8 cellular contexts compared by ENCODE assay signal in genomic region chr1:43143441-43143888, GRCh38. TPM values are rescaled to one million over a fixed set of nuclear protein-coding genes. Genes with fewer than 3 reads are reported as not detected.
DNase-seq lines count a peak whose midpoint lies in the region; ATAC-seq and TF ChIP-seq lines count a peak whose summit lies in the region.

No MANE protein-coding gene starts in this region.

- no peak for TF ChIP-seq POLR2A in IMR-90 (IDR thresholded peaks at IDR 0.05; ENCODE audit: low read depth, low read length)

- H3K79me1 ChIP-seq in IMR-90 (ENCODE audit: low read depth in 1 of 2, low read length in 2 of 2), result no peaks in the 10 kb centered on the region

- H3K9me3 ChIP-seq in IMR-90 (ENCODE audit: control insufficient read depth, insufficient read depth, low read length) (no peaks in the 10 kb centered on the region), heart right ventricle (peaks cover 0 to 25% (median 9%) of the 10 kb centered on the region in 11 donors)

- no peaks in the 10 kb centered on the region for H4K20me1 ChIP-seq in IMR-90 (ENCODE audit: insufficient read depth, low read length)

- in situ Hi-C loops in IMR-90 (cut with MboI; ENCODE audit: low sequenced_read_pairs), result no loop called here

- no peak overlapping the region for H2BK120ac ChIP-seq in IMR-90 (ENCODE audit: low read depth, low read length)

- H3K14ac ChIP-seq in IMR-90 (replicated peaks; ENCODE audit: low read depth, low read length), result no peak overlapping the region

- no peaks in the 10 kb centered on the region; the same call in 1 of the 2 replicates for H3K9me1 ChIP-seq in IMR-90 (ENCODE audit: insufficient read depth, low read length)

- H3K27ac ChIP-seq in IMR-90 (ENCODE audit: insufficient read depth, low read length) (no peak overlapping the region), dorsolateral prefrontal cortex (no peak overlapping the region), heart right ventricle (no peak overlapping the region)

- POLR2A ChIA-PET in IMR-90 (lab: Charles Lee; ENCODE audit: unreplicated experiment), result no interaction called here

- intact Hi-C loops in IMR-90 (cut with micrococcal nuclease), result loop anchor here (5.0 kb wide), 1 partner anchor 61 kb away; no protein-coding TSS in a partner anchor
- intact Hi-C loops in dorsolateral prefrontal cortex (cut with DNase I), result no loop called here
- intact Hi-C loops in heart right ventricle (cut with DNase I), result no loop called here

- H3K36me3 ChIP-seq in IMR-90 (ENCODE audit: control insufficient read depth, insufficient read depth, low read length) (no peaks in the 10 kb centered on the region), heart right ventricle (no peaks in the 10 kb centered on the region)

- no peak overlapping the region for H4K91ac ChIP-seq in IMR-90 (ENCODE audit: insufficient read depth, low read depth, low read length)

- no peak overlapping the region for H3K9ac ChIP-seq in IMR-90 (ENCODE audit: low read depth, low read length)

- H3K4me3 ChIP-seq in IMR-90 (ENCODE audit: insufficient read depth, low read depth, low read length) (no peak overlapping the region), dorsolateral prefrontal cortex (no peak overlapping the region), heart right ventricle (no peak overlapping the region)

- H4K8ac ChIP-seq in IMR-90 (ENCODE audit: low read depth in 2 of 2, low read length in 2 of 2), result no peak overlapping the region

- ATAC-seq in IMR-90 (ENCODE audit: low read depth) (no peak), GM19324 (IDR thresholded peaks at IDR 0.05; ENCODE audit: low FRiP score, unreplicated experiment) (no peak), heart right ventricle (no peak)

- no TSS peak for BruUV-seq in IMR-90 (replicated peaks; lab: Mats Ljungman, UMichigan)

- CTCF ChIA-PET in IMR-90 (lab: Yijun Ruan, JAX), result no interaction called here

- H2AK9ac ChIP-seq in IMR-90 (replicated peaks; ENCODE audit: low read depth, low read length, poor library complexity), result no peak overlapping the region

- no peak for TF ChIP-seq RAD21 in IMR-90 (IDR thresholded peaks at IDR 0.05; ENCODE audit: low read length)

- H2BK20ac ChIP-seq in IMR-90 (ENCODE audit: low read depth, low read length), result no peak overlapping the region

- H3K4me1 ChIP-seq in IMR-90 (ENCODE audit: control insufficient read depth, insufficient read depth, low read length) (no peaks in the 10 kb centered on the region), heart right ventricle (peaks cover 0 to 16% (median 9%) of the 10 kb centered on the region in 9 donors)

- H3K23ac ChIP-seq in IMR-90 (ENCODE audit: low read depth, low read length), result no peak overlapping the region

- H3K4me2 ChIP-seq in IMR-90 (ENCODE audit: low read depth, low read length), result no peak overlapping the region

- H3K4ac ChIP-seq in IMR-90 (ENCODE audit: low read depth, low read length), result no peak overlapping the region

- H3K56ac ChIP-seq in IMR-90 (ENCODE audit: extremely low read depth, insufficient read depth, low read length), result no peak overlapping the region

- H2AK5ac ChIP-seq in IMR-90 (ENCODE audit: low read depth, low read length), result no peak overlapping the region

- dilution Hi-C loops in IMR-90 (cut with HindIII; ENCODE audit: low sequenced_read_pairs, unreplicated experiment), result no loop called here

- DNase-seq in activated T-cell treated with anti-CD3 and anti-CD28 coated beads, Interleukin-2, amount 50 U/mL, for 48 hours, result peak; percentile 30 to 36
- DNase-seq in activated T-cell treated with anti-CD3 and anti-CD28 coated beads for 4 hours, result no peak
- no peak for DNase-seq in IMR-90
- DNase-seq in cerebellar cortex (ENCODE audit: low spot score), result peak; percentile 50
- DNase-seq in stimulated activated CD8-positive, alpha-beta memory T cell treated with anti-CD3 and anti-CD28 coated beads, Interleukin-4, amount 100 ng/mL, for 48 hours, result peak; percentile 47
- no peak for DNase-seq in dorsolateral prefrontal cortex
- DNase-seq in heart right ventricle, result no peak

- H2BK5ac ChIP-seq in IMR-90 (ENCODE audit: low read depth, low read length, poor library complexity, severe bottlenecking), result no peak overlapping the region

- WGBS in IMR-90 (ENCODE audit: extremely low coverage in 2 of 2, insufficient read length in 1 of 2), 2 experiments, result 24% methylated on average over 6 of the region's 7 CpGs; no CpG with 5 or more reads in 1 of the 2 experiments
- 22 to 31% methylated on average over 7 of the region's 7 CpGs for WGBS in heart right ventricle, 2 donors

- H2AFZ ChIP-seq in IMR-90 (replicated peaks; ENCODE audit: low read length, poor library complexity), result no peak overlapping the region

- TF ChIP-seq CTCF in IMR-90 (conservative IDR thresholded peaks at IDR 0.05; ENCODE audit: low read depth, low read length), result 0 out of 2 replicates have a peak, but pooled peaks have one; percentile 8
- peak in 5 of 56 donors; percentile 9 to 33 (median 18) for TF ChIP-seq CTCF in dorsolateral prefrontal cortex (IDR thresholded peaks at IDR 0.05 in 54 of 56, conservative IDR thresholded peaks at IDR 0.05 in 2 of 56; ENCODE audit: low read depth in 1 of 56, partially characterized antibody in 56 of 56)
- peak in 1 of 9 donors; percentile 17 for TF ChIP-seq CTCF in heart right ventricle (IDR thresholded peaks at IDR 0.05)

- no peak overlapping the region for H4K5ac ChIP-seq in IMR-90 (ENCODE audit: low read depth, low read length)

- H3K27me3 ChIP-seq in IMR-90 (ENCODE audit: control insufficient read depth, insufficient read depth, low read length) (peaks cover 19% of the 10 kb centered on the region), dorsolateral prefrontal cortex (peaks cover 0 to 12% (median 0%) of the 10 kb centered on the region in 45 donors), heart right ventricle (peaks cover 0 to 42% (median 2%) of the 10 kb centered on the region in 7 donors)

- no peak overlapping the region for H3K18ac ChIP-seq in IMR-90 (ENCODE audit: low read depth, low read length)

- H2BK15ac ChIP-seq in IMR-90 (ENCODE audit: low read depth, low read length), result no peak overlapping the region

TF ChIP-seq in IMR-90, 13 proteins besides CTCF, POLR2A, EP300 and RAD21:
- TF ChIP-seq BHLHE40 (IDR thresholded peaks at IDR 0.05; ENCODE audit: low read depth, low read length) (no peak), CHD1 (IDR thresholded peaks at IDR 0.05; ENCODE audit: low read depth, low read length) (no peak), CEBPB (IDR thresholded peaks at IDR 0.05; ENCODE audit: low read depth, low read length) (no peak), RFX5 (IDR thresholded peaks at IDR 0.05; ENCODE audit: low read depth, low read length) (no peak), MAFK (IDR thresholded peaks at IDR 0.05; ENCODE audit: low read depth, low read length) (no peak), NFE2L2 (IDR thresholded peaks at IDR 0.05; ENCODE audit: low read depth, low read length) (no peak), SMC3 (IDR thresholded peaks at IDR 0.05; ENCODE audit: low read depth, low read length) (no peak), MXI1 (IDR thresholded peaks at IDR 0.05; ENCODE audit: borderline replicate concordance, low read depth, low read length) (no peak), ELK1 (IDR thresholded peaks at IDR 0.05; ENCODE audit: borderline replicate concordance, low read depth, low read length) (no peak), RCOR1 (IDR thresholded peaks at IDR 0.05; ENCODE audit: insufficient replicate concordance, low read length) (no peak), MAZ (IDR thresholded peaks at IDR 0.05; ENCODE audit: borderline replicate concordance, low read depth, low read length) (no peak), FOS (IDR thresholded peaks at IDR 0.05; ENCODE audit: low read depth, low read length) (no peak), USF2 (IDR thresholded peaks at IDR 0.05; ENCODE audit: low read depth, low read length) (no peak)

RNA-seq across cellular contexts. Expression of gene EBNA1BP2, which starts 28.6 kb away (rescaled TPM):
- 135 and 173 TPM in 2 replicates for total RNA-seq in IMR-90 (2012; rRNA removed)
- polyA plus RNA-seq in IMR-90 (2012; rRNA removed), result 79.0 and 82.8 TPM in 2 replicates
- 39.0 and 98.0 TPM in 2 replicates for polyA plus RNA-seq in IMR-90 (2012; cell fraction: cytosol; rRNA removed)
- polyA plus RNA-seq in IMR-90 (2012; cell fraction: nucleus; rRNA removed; ENCODE audit: low replicate concordance), result 35.8 and 55.8 TPM in 2 replicates
- 10 to 100 TPM; 24.8 to 71.9 (median 48.9) TPM for total RNA-seq in dorsolateral prefrontal cortex
- 10 to 100 TPM; 18.8 to 35.9 (median 25.9) TPM for total RNA-seq in heart right ventricle
- 100 to 1,000 TPM in 1 of 2 donors, 10 to 100 TPM in 1; 22.1 to 121 TPM for polyA plus RNA-seq in heart right ventricle

RNA-seq across cellular contexts. Expression of gene CFAP57, which starts 28.7 kb away (rescaled TPM):
- 0.28 and 0.36 TPM in 2 replicates for total RNA-seq in IMR-90 (2012; rRNA removed)
- polyA plus RNA-seq in IMR-90 (2012; rRNA removed), result 0.19 and 0.29 TPM in 2 replicates
- 0.11 TPM in 2 replicates for polyA plus RNA-seq in IMR-90 (2012; cell fraction: cytosol; rRNA removed)
- 0.50 and 2.7 TPM in 2 replicates for polyA plus RNA-seq in IMR-90 (2012; cell fraction: nucleus; rRNA removed; ENCODE audit: low replicate concordance)
- total RNA-seq in dorsolateral prefrontal cortex, result 1 to 10 TPM in 89 of 120 experiments, under 1 TPM in 31; 0.50 to 4.2 (median 1.6) TPM
- under 1 TPM in 5 of 10 donors, not detected in 5; 0.10 to 0.35 (median 0.16) TPM for total RNA-seq in heart right ventricle
- polyA plus RNA-seq in heart right ventricle, result under 1 TPM; 0.09 to 0.29 TPM

Comparison
In these comparisons a context has a peak if more than half of its experiments do, and no peak if none do; other contexts are left out.
1. DNase-seq: peak in activated T-cell treated with anti-CD3 and anti-CD28 coated beads, Interleukin-2, amount 50 U/mL, for 48 hours (2 of 2), cerebellar cortex (single experiment) and stimulated activated CD8-positive, alpha-beta memory T cell treated with anti-CD3 and anti-CD28 coated beads, Interleukin-4, amount 100 ng/mL, for 48 hours (single experiment); none in activated T-cell treated with anti-CD3 and anti-CD28 coated beads for 4 hours (single experiment), IMR-90 (single experiment), dorsolateral prefrontal cortex (0 of 10) and heart right ventricle (0 of 2).